ENCODE assay signal across 8 cellular contexts in genomic region chr4:143514432-143514831, GRCh38. TPM values are rescaled to one million over a fixed set of nuclear protein-coding genes. Genes with fewer than 3 reads are reported as not detected.
DNase-seq lines count a peak whose midpoint lies in the region; ATAC-seq and TF ChIP-seq lines count a peak whose summit lies in the region.

No MANE protein-coding gene starts in this region.

- H3K4me3 Mint-ChIP-seq in T-helper 1 cell treated with Interleukin-12 subunit alpha and Interleukin-12 subunit beta and Interleukin-4 antibody, amounts not matched to agents 30 μg/mL and 1 μg/mL, for 36 hours = peak overlapping the region; percentile 96
- H3K4me3 Mint-ChIP-seq in chondrocyte (ENCODE audit: unreplicated experiment) = peak overlapping the region; percentile 88

- peak overlapping the region; percentile 5; the same call in 1 of the 2 replicates for H3K18ac ChIP-seq in IMR-90 (ENCODE audit: low read depth, low read length)

- peaks cover 6% of the 10 kb centered on the region for H3K27me3 Mint-ChIP-seq in T-helper 1 cell treated with Interleukin-12 subunit alpha and Interleukin-12 subunit beta and Interleukin-4 antibody, amounts not matched to agents 30 μg/mL and 1 μg/mL, for 36 hours (ENCODE audit: low read depth)
- H3K27me3 Mint-ChIP-seq in chondrocyte (ENCODE audit: low read depth) = peaks cover 4% of the 10 kb centered on the region

- peaks cover 26% of the 10 kb centered on the region for H4K20me1 ChIP-seq in IMR-90 (ENCODE audit: insufficient read depth, low read length)

- dilution Hi-C loops in IMR-90 (cut with HindIII; ENCODE audit: low sequenced_read_pairs, unreplicated experiment) = no loop called here

- H3K9ac ChIP-seq in IMR-90 (ENCODE audit: low read depth, low read length) = peak overlapping the region; percentile 89

- peak overlapping the region; percentile 16; the same call in 1 of the 2 replicates for H3K14ac ChIP-seq in IMR-90 (replicated peaks; ENCODE audit: low read depth, low read length)

- intact Hi-C loops in IMR-90 (cut with micrococcal nuclease) = no loop called here
- intact Hi-C loops in spleen (cut with DNase I; ENCODE audit: low total_unique reads) = no loop called here

- H4K91ac ChIP-seq in IMR-90 (ENCODE audit: insufficient read depth, low read depth, low read length) = peak overlapping the region; percentile 19; the same call in 1 of the 2 replicates

- H3K56ac ChIP-seq in IMR-90 (ENCODE audit: extremely low read depth, insufficient read depth, low read length) = peak overlapping the region; percentile 86; the same call in 1 of the 2 replicates

- peak overlapping the region; percentile 2 to 94; a peak in 2 of 4 replicates for H4K8ac ChIP-seq in IMR-90 (ENCODE audit: low read depth in 2 of 2, low read length in 2 of 2)

- ATAC-seq in IMR-90 (ENCODE audit: low read depth) (peak; percentile 15), GM19035 (IDR thresholded peaks at IDR 0.05; ENCODE audit: unreplicated experiment) (no peak)

- H3K9me3 ChIP-seq in IMR-90 (ENCODE audit: control insufficient read depth, insufficient read depth, low read length) (no peaks in the 10 kb centered on the region), spleen (no peaks in the 10 kb centered on the region)

- peak overlapping the region; percentile 90 for H2AK9ac ChIP-seq in IMR-90 (replicated peaks; ENCODE audit: low read depth, low read length, poor library complexity)

- H3K27ac ChIP-seq in IMR-90 (ENCODE audit: insufficient read depth, low read length) (peak overlapping the region; percentile 86), spleen (peak overlapping the region; percentile 92 to 99 (median 98))

- peaks cover 5% of the 10 kb centered on the region for H3K36me3 ChIP-seq in IMR-90 (ENCODE audit: control insufficient read depth, insufficient read depth, low read length)
- H3K36me3 ChIP-seq in spleen = peaks cover 0 to 25% (median 14%) of the 10 kb centered on the region in 6 donors

- BruUV-seq in IMR-90 (replicated peaks; lab: Mats Ljungman, UMichigan) = no TSS peak

- H3K36me3 Mint-ChIP-seq in T-helper 1 cell treated with Interleukin-12 subunit alpha and Interleukin-12 subunit beta and Interleukin-4 antibody, amounts not matched to agents 30 μg/mL and 1 μg/mL, for 36 hours (ENCODE audit: low read depth) = peaks cover 27% of the 10 kb centered on the region
- peaks cover 8% of the 10 kb centered on the region for H3K36me3 Mint-ChIP-seq in chondrocyte (ENCODE audit: low read depth)

- peak overlapping the region; percentile 97 for H3K27ac Mint-ChIP-seq in T-helper 1 cell treated with Interleukin-12 subunit alpha and Interleukin-12 subunit beta and Interleukin-4 antibody, amounts not matched to agents 30 μg/mL and 1 μg/mL, for 36 hours
- H3K27ac Mint-ChIP-seq in chondrocyte (ENCODE audit: unreplicated experiment) = peak overlapping the region; percentile 100

- peak overlapping the region; percentile 45; the same call in 1 of the 2 replicates for H4K5ac ChIP-seq in IMR-90 (ENCODE audit: low read depth, low read length)

- TF ChIP-seq CTCF in IMR-90 (conservative IDR thresholded peaks at IDR 0.05; ENCODE audit: low read depth, low read length) = no peak
- TF ChIP-seq CTCF in chondrocyte (IDR thresholded peaks at IDR 0.05) = no peak
- TF ChIP-seq CTCF in spleen (IDR thresholded peaks at IDR 0.05 in 8 of 11, conservative IDR thresholded peaks at IDR 0.05 in 3 of 11) = no peak

- H3K27me3 ChIP-seq in IMR-90 (ENCODE audit: control insufficient read depth, insufficient read depth, low read length) (no peaks in the 10 kb centered on the region), spleen (replicated peaks in 1 of 7) (no peaks in the 10 kb centered on the region)

- CTCF ChIA-PET in IMR-90 (lab: Yijun Ruan, JAX) = no interaction called here

- H2BK20ac ChIP-seq in IMR-90 (ENCODE audit: low read depth, low read length) = no peak overlapping the region

- peak overlapping the region; percentile 91 for H3K4ac ChIP-seq in IMR-90 (ENCODE audit: low read depth, low read length)

- in situ Hi-C loops in IMR-90 (cut with MboI; ENCODE audit: low sequenced_read_pairs) = no loop called here

- H3K9me3 Mint-ChIP-seq in T-helper 1 cell treated with Interleukin-12 subunit alpha and Interleukin-12 subunit beta and Interleukin-4 antibody, amounts not matched to agents 30 μg/mL and 1 μg/mL, for 36 hours = no peaks in the 10 kb centered on the region
- H3K9me3 Mint-ChIP-seq in chondrocyte (ENCODE audit: low read depth) = no peaks in the 10 kb centered on the region

- no peak for TF ChIP-seq RAD21 in IMR-90 (IDR thresholded peaks at IDR 0.05; ENCODE audit: low read length)

- H3K4me1 Mint-ChIP-seq in T-helper 1 cell treated with Interleukin-12 subunit alpha and Interleukin-12 subunit beta and Interleukin-4 antibody, amounts not matched to agents 30 μg/mL and 1 μg/mL, for 36 hours (ENCODE audit: low read depth) = peaks cover 29% of the 10 kb centered on the region
- peaks cover 33% of the 10 kb centered on the region for H3K4me1 Mint-ChIP-seq in chondrocyte (ENCODE audit: low read depth)

- peak; percentile 55 for DNase-seq in EL
- DNase-seq in IMR-90 = peak; percentile 48
- no peak for DNase-seq in chondrocyte (ENCODE audit: low spot score)
- DNase-seq in kidney tubule cell (ENCODE audit: low spot score) = peak; percentile 48
- DNase-seq in spleen = peak; percentile 86
- no peak for DNase-seq in mesenteric fat pad (ENCODE audit: low spot score)

- H3K4me1 ChIP-seq in IMR-90 (ENCODE audit: control insufficient read depth, insufficient read depth, low read length) = no peaks in the 10 kb centered on the region
- H3K4me1 ChIP-seq in spleen = peaks cover 38 to 61% (median 55%) of the 10 kb centered on the region in 6 donors

- H2AFZ ChIP-seq in IMR-90 (replicated peaks; ENCODE audit: low read length, poor library complexity) = peak overlapping the region; percentile 98

- POLR2A ChIA-PET in IMR-90 (lab: Charles Lee; ENCODE audit: unreplicated experiment) = interaction anchor here (0.6 kb wide), 1 partner anchor 11 kb away, joined by 3 read pairs; no protein-coding TSS in a partner anchor

- H3K4me2 ChIP-seq in IMR-90 (ENCODE audit: low read depth, low read length) = peak overlapping the region; percentile 94

- peak overlapping the region; percentile 63 for H3K4me3 ChIP-seq in IMR-90 (ENCODE audit: insufficient read depth, low read depth, low read length)
- peak overlapping the region; percentile 56 to 88 (median 80) for H3K4me3 ChIP-seq in spleen

- peak overlapping the region; percentile 84 for H3K23ac ChIP-seq in IMR-90 (ENCODE audit: low read depth, low read length)

- H2AK5ac ChIP-seq in IMR-90 (ENCODE audit: low read depth, low read length) = no peak overlapping the region

- H3K9me1 ChIP-seq in IMR-90 (ENCODE audit: insufficient read depth, low read length) = no peaks in the 10 kb centered on the region

- no peak overlapping the region for H2BK120ac ChIP-seq in IMR-90 (ENCODE audit: low read depth, low read length)

- H3K79me1 ChIP-seq in IMR-90 (ENCODE audit: low read depth in 1 of 2, low read length in 2 of 2) = peaks cover 5 to 9% of the 10 kb centered on the region in 2 experiments; a peak in 2 of 4 replicates

- peak overlapping the region; percentile 88 for H2BK5ac ChIP-seq in IMR-90 (ENCODE audit: low read depth, low read length, poor library complexity, severe bottlenecking)

- WGBS in IMR-90 (ENCODE audit: extremely low coverage in 2 of 2, insufficient read length in 1 of 2), 2 experiments = no CpG with 5 or more reads among the region's 18 CpGs
- WGBS in spleen, 5 donors = 0 to 1% (median 1%) methylated on average over 18 of the region's 18 CpGs

- no peak for TF ChIP-seq POLR2A in IMR-90 (IDR thresholded peaks at IDR 0.05; ENCODE audit: low read depth, low read length)
- TF ChIP-seq POLR2A in spleen (IDR thresholded peaks at IDR 0.05) = no peak

- H2BK15ac ChIP-seq in IMR-90 (ENCODE audit: low read depth, low read length) = no peak overlapping the region

TF ChIP-seq in IMR-90, 13 proteins besides CTCF, POLR2A, EP300 and RAD21 (continues in another document):
- no peak for TF ChIP-seq BHLHE40 (IDR thresholded peaks at IDR 0.05; ENCODE audit: low read depth, low read length)
- TF ChIP-seq, protein P1, sequence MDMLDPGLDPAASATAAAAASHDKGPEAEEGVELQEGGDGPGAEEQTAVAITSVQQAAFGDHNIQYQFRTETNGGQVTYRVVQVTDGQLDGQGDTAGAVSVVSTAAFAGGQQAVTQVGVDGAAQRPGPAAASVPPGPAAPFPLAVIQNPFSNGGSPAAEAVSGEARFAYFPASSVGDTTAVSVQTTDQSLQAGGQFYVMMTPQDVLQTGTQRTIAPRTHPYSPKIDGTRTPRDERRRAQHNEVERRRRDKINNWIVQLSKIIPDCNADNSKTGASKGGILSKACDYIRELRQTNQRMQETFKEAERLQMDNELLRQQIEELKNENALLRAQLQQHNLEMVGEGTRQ (IDR thresholded peaks at IDR 0.05; ENCODE audit: low read depth, low read length) = no peak
- TF ChIP-seq MXI1 (IDR thresholded peaks at IDR 0.05; ENCODE audit: borderline replicate concordance, low read depth, low read length) = no peak
- TF ChIP-seq CHD1 (IDR thresholded peaks at IDR 0.05; ENCODE audit: low read depth, low read length) = no peak
- no peak for TF ChIP-seq RCOR1 (IDR thresholded peaks at IDR 0.05; ENCODE audit: insufficient replicate concordance, low read length)
- TF ChIP-seq MAFK (IDR thresholded peaks at IDR 0.05; ENCODE audit: low read depth, low read length) = no peak
- TF ChIP-seq CEBPB (IDR thresholded peaks at IDR 0.05; ENCODE audit: low read depth, low read length) = no peak
- TF ChIP-seq SMC3 (IDR thresholded peaks at IDR 0.05; ENCODE audit: low read depth, low read length) = no peak
- no peak for TF ChIP-seq RFX5 (IDR thresholded peaks at IDR 0.05; ENCODE audit: low read depth, low read length)
- TF ChIP-seq, protein P2, sequence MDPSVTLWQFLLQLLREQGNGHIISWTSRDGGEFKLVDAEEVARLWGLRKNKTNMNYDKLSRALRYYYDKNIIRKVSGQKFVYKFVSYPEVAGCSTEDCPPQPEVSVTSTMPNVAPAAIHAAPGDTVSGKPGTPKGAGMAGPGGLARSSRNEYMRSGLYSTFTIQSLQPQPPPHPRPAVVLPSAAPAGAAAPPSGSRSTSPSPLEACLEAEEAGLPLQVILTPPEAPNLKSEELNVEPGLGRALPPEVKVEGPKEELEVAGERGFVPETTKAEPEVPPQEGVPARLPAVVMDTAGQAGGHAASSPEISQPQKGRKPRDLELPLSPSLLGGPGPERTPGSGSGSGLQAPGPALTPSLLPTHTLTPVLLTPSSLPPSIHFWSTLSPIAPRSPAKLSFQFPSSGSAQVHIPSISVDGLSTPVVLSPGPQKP (IDR thresholded peaks at IDR 0.05; ENCODE audit: borderline replicate concordance, low read depth, low read length) = no peak
- no peak for TF ChIP-seq MAZ (IDR thresholded peaks at IDR 0.05; ENCODE audit: borderline replicate concordance, low read depth, low read length)
- TF ChIP-seq FOS (IDR thresholded peaks at IDR 0.05; ENCODE audit: low read depth, low read length) = no peak

RNA-seq across cellular contexts. Expression of gene SMARCA5, which starts 0.9 kb away (rescaled TPM):
- total RNA-seq in IMR-90 (2012; rRNA removed) = 14.7 and 28.6 TPM in 2 replicates
- polyA plus RNA-seq in IMR-90 (2012; rRNA removed) = 8.6 and 11.5 TPM in 2 replicates
- 2.9 and 3.6 TPM in 2 replicates for polyA plus RNA-seq in IMR-90 (2012; cell fraction: cytosol; rRNA removed)
- polyA plus RNA-seq in IMR-90 (2012; cell fraction: nucleus; rRNA removed; ENCODE audit: low replicate concordance) = 4.7 and 9.8 TPM in 2 replicates
- 42.5 to 55.4 TPM (median 42.9 TPM) in 3 replicates for total RNA-seq in chondrocyte
- total RNA-seq in spleen = 10 to 100 TPM; 41.8 to 47.7 (median 43.6) TPM
- polyA plus RNA-seq in spleen = 10 to 100 TPM; 10.6 to 17.7 (median 15.2) TPM
- total RNA-seq in mesenteric fat pad = 31.0 TPM

Comparison
In these comparisons a context has a peak if more than half of its experiments do, and no peak if none do; other contexts are left out.
1. DNase-seq: peak in EL (single experiment), IMR-90 (single experiment), kidney tubule cell (single experiment) and spleen (single experiment); none in chondrocyte (single experiment) and mesenteric fat pad (single experiment).